Comparison of ENCODE assay signal across 10 cellular contexts in genomic region chr1:164780863-164781262, GRCh38.
DNase-seq lines count a peak whose midpoint lies in the region; ATAC-seq and TF ChIP-seq lines count a peak whose summit lies in the region.
"Had no signal": no experiment of that assay in that cellular context is flagged by ENCODE, and none has a peak within 500 bp of the region (broad histone marks: within the 10 kb centered on the region; RNA-seq: fewer than 3 reads in every experiment).

No MANE protein-coding gene starts in this region.

- H3K36me3 ChIP-seq in cardiac muscle cell, result no peaks in the 10 kb centered on the region

- no peak overlapping the region for H3K4me3 ChIP-seq in cardiac muscle cell

- peaks cover 59% of the 10 kb centered on the region for H3K4me1 ChIP-seq in cardiac muscle cell (ENCODE audit: low read depth)

- no peak for TF ChIP-seq CTCF in cardiac muscle cell (IDR thresholded peaks at IDR 0.05; ENCODE audit: low read depth, low read length)

- H3K27me3 ChIP-seq in cardiac muscle cell, result no peaks in the 10 kb centered on the region

- ATAC-seq in HG03039 (IDR thresholded peaks at IDR 0.05; ENCODE audit: unreplicated experiment) (no peak), GM21717 (IDR thresholded peaks at IDR 0.05; ENCODE audit: unreplicated experiment) (no peak)
- no peak for ATAC-seq in stimulated activated naive CD8-positive, alpha-beta T cell treated with anti-CD3 and anti-CD28 coated beads, Interleukin-15, Interleukin-2, amounts not matched to agents 100 U/mL and 50 U/mL, for 24 hours

- DNase-seq in EH (ENCODE audit: low read depth) (peak; percentile 94), amniotic epithelial cell (ENCODE audit: low read depth) (peak; percentile 91), cardiac muscle cell (ENCODE audit: low read depth in 1 of 2, low spot score in 1 of 2) (peak in 1 of 2 donors; percentile 70), renal cortical epithelial cell (ENCODE audit: low read depth) (peak; percentile 88)
- DNase-seq in stimulated activated naive CD4-positive, alpha-beta T cell (lab: John Stamatoyannopoulos, UW), result no peak
- no peak for DNase-seq in stimulated activated naive CD8-positive, alpha-beta T cell treated with anti-CD3 and anti-CD28 coated beads, Interleukin-15, Interleukin-2, amounts not matched to agents 100 U/mL and 50 U/mL, for 24 hours
- DNase-seq: Caco-2, T-helper 9 cell had no signal

- H3K9me3 ChIP-seq in cardiac muscle cell (ENCODE audit: low read depth), result no peaks in the 10 kb centered on the region
- H3K9me3 ChIP-seq: Caco-2 had no signal

- peak overlapping the region; percentile 82 for H3K27ac ChIP-seq in cardiac muscle cell

Comparison
In these comparisons a context has a peak if more than half of its experiments do, and no peak if none do; other contexts are left out.
1. DNase-seq: peak in EH (single experiment), amniotic epithelial cell (single experiment) and renal cortical epithelial cell (single experiment); none in stimulated activated naive CD4-positive, alpha-beta T cell (0 of 6) and stimulated activated naive CD8-positive, alpha-beta T cell treated with anti-CD3 and anti-CD28 coated beads, Interleukin-15, Interleukin-2, amounts not matched to agents 100 U/mL and 50 U/mL, for 24 hours (single experiment).